In the genomic region with DNA sequence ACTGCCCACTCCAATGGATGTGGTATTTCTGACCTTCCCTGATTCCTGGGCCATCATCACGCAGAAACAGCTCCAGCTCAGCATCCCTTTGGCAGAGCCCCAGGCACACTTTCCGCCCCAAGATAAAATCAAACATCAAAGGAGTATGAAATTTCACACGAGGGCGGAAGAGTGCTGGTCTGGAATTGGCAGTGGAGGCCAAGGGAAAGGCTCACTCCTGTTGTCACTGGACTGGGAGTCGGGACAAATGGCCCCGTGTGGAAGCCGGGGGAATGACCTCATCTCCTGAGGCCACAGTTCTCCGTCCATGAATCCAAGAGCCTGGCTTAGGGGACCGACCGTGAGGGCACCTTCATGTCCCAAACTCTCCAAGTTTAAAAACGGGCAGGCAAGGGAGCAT, we compare ENCODE assay signal across 17 cellular contexts. TPM values are rescaled to one million over a fixed set of nuclear protein-coding genes. Genes with fewer than 3 reads are reported as not detected.
A peak's percentile ranks its signal among the peaks of the same experiment; 100 is the strongest.
DNase-seq lines count a peak whose midpoint lies in the region; ATAC-seq and TF ChIP-seq lines count a peak whose summit lies in the region.
"Had no signal": no experiment of that assay in that cellular context is flagged by ENCODE, and none has a peak within 500 bp of the region (broad histone marks: within the 10 kb centered on the region; RNA-seq: fewer than 3 reads in every experiment).

No MANE protein-coding gene starts in this region.

- no peaks in the 10 kb centered on the region for H3K36me3 Mint-ChIP-seq in endodermal cell (ENCODE audit: low read depth)
- H3K36me3 Mint-ChIP-seq: CD14-positive monocyte; CD8-positive, alpha-beta T cell had no signal

- H4K20me1 ChIP-seq in GM23248 (ENCODE audit: insufficient read depth) = no peaks in the 10 kb centered on the region
- H4K20me1 ChIP-seq: BLaER1 had no signal

- TF ChIP-seq CTCF in VCaP (conservative IDR thresholded peaks at IDR 0.05) (peak; percentile 57), endodermal cell (conservative IDR thresholded peaks at IDR 0.05) (no peak)

- H3K27ac Mint-ChIP-seq in endodermal cell = no peak overlapping the region
- H3K27ac Mint-ChIP-seq: CD8-positive, alpha-beta T cell had no signal

- 84 to 89% methylated on average over 9 to 11 of the region's 11 CpGs for WGBS in endodermal cell (ENCODE audit: insufficient coverage in 1 of 2, insufficient read length in 1 of 2), 2 experiments
- WGBS in aorta, 2 donors = 23 to 33% methylated on average over 11 of the region's 11 CpGs
- 40 to 46% methylated on average over 11 of the region's 11 CpGs for WGBS in GM23248 (ENCODE audit: low coverage in 1 of 2, low lambda C conversion rate in 2 of 2, missing lambda C conversion rate in 2 of 2), 2 experiments

- H3K27me3 Mint-ChIP-seq in endodermal cell (ENCODE audit: insufficient read depth) = peaks cover 90% of the 10 kb centered on the region

- DNase-seq in NCI-H2196 (lab: John Stamatoyannopoulos, UW; ENCODE audit: unreplicated experiment) (peak; percentile 27), NCI-H2196 treated with DMSO at 0.1 percent for 48 hours (lab: John Stamatoyannopoulos, UW; ENCODE audit: unreplicated experiment) (no peak), endodermal cell (peak; percentile 61), aorta (no peak), GM23248 (no peak)
- DNase-seq: Calu3; CD8-positive, alpha-beta T cell; DMS79 treated with DMSO at 0.1 percent for 48 hours; EL; HCEC 1CT had no signal

- no peaks in the 10 kb centered on the region for H3F3A ChIP-seq in GM23248 (ENCODE audit: insufficient read depth)

- intact Hi-C loops in aorta (cut with DNase I) = no loop called here

- no peaks in the 10 kb centered on the region for H3K36me3 ChIP-seq in endodermal cell (ENCODE audit: control insufficient read depth, insufficient read depth, low read length)
- no peaks in the 10 kb centered on the region for H3K36me3 ChIP-seq in aorta (ENCODE audit: control insufficient read depth in 1 of 2, insufficient read depth in 2 of 2, low read length in 1 of 2)
- no peaks in the 10 kb centered on the region for H3K36me3 ChIP-seq in GM23248 (ENCODE audit: low read depth)
- H3K36me3 ChIP-seq: BLaER1 had no signal

- H3K9me3 ChIP-seq in endodermal cell (ENCODE audit: control insufficient read depth, low read length) = no peaks in the 10 kb centered on the region
- H3K9me3 ChIP-seq in aorta (ENCODE audit: control insufficient read depth, low read length) = peaks cover 4% of the 10 kb centered on the region
- H3K9me3 ChIP-seq in GM23248 (ENCODE audit: low read depth) = peaks cover 8% of the 10 kb centered on the region
- H3K9me3 ChIP-seq: BLaER1 had no signal

- H3K9me3 Mint-ChIP-seq in endodermal cell = peaks cover 12% of the 10 kb centered on the region

- no peaks in the 10 kb centered on the region for H3K9me2 ChIP-seq in GM23248 (ENCODE audit: insufficient read depth)

- H3K27me3 ChIP-seq in endodermal cell (ENCODE audit: control insufficient read depth, insufficient read depth, low read length, poor library complexity, severe bottlenecking) (peaks cover 28% of the 10 kb centered on the region), aorta (ENCODE audit: control insufficient read depth in 1 of 2, insufficient read depth in 2 of 2, low read length in 1 of 2) (no peaks in the 10 kb centered on the region), GM23248 (replicated peaks; ENCODE audit: insufficient read depth) (no peaks in the 10 kb centered on the region)
- H3K27me3 ChIP-seq: BLaER1 had no signal

- H3K4me1 ChIP-seq in endodermal cell (ENCODE audit: control insufficient read depth, insufficient read depth, low read length) = no peaks in the 10 kb centered on the region
- no peaks in the 10 kb centered on the region for H3K4me1 ChIP-seq in aorta (ENCODE audit: control insufficient read depth in 1 of 2, insufficient read depth in 2 of 2, low read length in 2 of 2)
- H3K4me1 ChIP-seq in GM23248 (ENCODE audit: insufficient read depth) = no peaks in the 10 kb centered on the region
- H3K4me1 ChIP-seq: A549, BLaER1 had no signal

- ATAC-seq in aorta (ENCODE audit: low FRiP score) (no peak), GM21529 (IDR thresholded peaks at IDR 0.05; ENCODE audit: unreplicated experiment) (no peak)
- ATAC-seq: A549; CD8-positive, alpha-beta T cell had no signal

- in situ Hi-C loops in GM23248 (cut with MboI) = no loop called here

- no peak overlapping the region for H3K4me2 ChIP-seq in GM23248 (ENCODE audit: unreplicated experiment)
- H3K4me2 ChIP-seq: A549, BLaER1 had no signal

- H3K9ac ChIP-seq in endodermal cell (ENCODE audit: extremely low read depth, low read length, poor library complexity, severe bottlenecking) = no peak overlapping the region
- H3K9ac ChIP-seq in GM23248 = no peak overlapping the region
- H3K9ac ChIP-seq: BLaER1 had no signal

- H3K27ac ChIP-seq in VCaP (no peak overlapping the region), endodermal cell (ENCODE audit: low read depth, low read length) (no peak overlapping the region), aorta (ENCODE audit: low read depth in 1 of 2, low read length in 2 of 2) (no peak overlapping the region), GM23248 (no peak overlapping the region)
- H3K27ac ChIP-seq: 22Rv1, A549, BLaER1 had no signal

- no peaks in the 10 kb centered on the region for H3K79me2 ChIP-seq in GM23248 (ENCODE audit: insufficient read depth)

- no peak overlapping the region for H2AFZ ChIP-seq in GM23248

- no peak overlapping the region for H3K4me3 Mint-ChIP-seq in endodermal cell
- H3K4me3 Mint-ChIP-seq: CD14-positive monocyte; CD8-positive, alpha-beta T cell had no signal

- no peaks in the 10 kb centered on the region for H3K4me1 Mint-ChIP-seq in endodermal cell
- H3K4me1 Mint-ChIP-seq: CD14-positive monocyte had no signal

- H3K4me3 ChIP-seq in endodermal cell (ENCODE audit: low read length) (no peak overlapping the region), aorta (ENCODE audit: low read length in 2 of 2) (no peak overlapping the region), GM23248 (no peak overlapping the region)
- H3K4me3 ChIP-seq: A549, BLaER1 had no signal

RNA-seq across cellular contexts. Expression of a gene that starts 40.9 kb away (rescaled TPM):
- total RNA-seq in endodermal cell (under 1 TPM in 1 of 2 donors, not detected in 1; 0.18 TPM), aorta (1 to 10 TPM in 1 of 2 donors, under 1 TPM in 1; 0.72 to 1.2 TPM)
- polyA plus RNA-seq in endodermal cell (2013, experiment 1 of 2) = 80.9 TPM
- polyA plus RNA-seq in endodermal cell (2013, experiment 2 of 2) = 59.6 TPM
- polyA plus RNA-seq in aorta (1 to 10 TPM in 1 of 2 donors, under 1 TPM in 1; 0.75 to 1.7 TPM), GM23248 (2016; fragmentation: Nextera tagmentation; extraction: Ambion mirVana) (not detected in 2 replicates)
- total RNA-seq in GM23248 (2014; rRNA removed; shearing (Covaris generic)) = not detected in 2 replicates
- total RNA-seq: Calu3; CD8-positive, alpha-beta T cell; HT-29 had no signal
- polyA plus RNA-seq: A549, CD14-positive monocyte had no signal

Comparison
In these comparisons a context has a peak if more than half of its experiments do, and no peak if none do; other contexts are left out.
1. DNase-seq: peak in NCI-H2196 (single experiment) and endodermal cell (single experiment); none in NCI-H2196 treated with DMSO at 0.1 percent for 48 hours (single experiment), aorta (0 of 2) and GM23248 (single experiment).